In genomic region chr4:3471886-3472285, GRCh38 we compare ENCODE assay signal across 28 cellular contexts. TPM values are rescaled to one million over a fixed set of nuclear protein-coding genes. Genes with fewer than 3 reads are reported as not detected.
"Had no signal": no experiment of that assay in that cellular context is flagged by ENCODE, and none has a peak within 500 bp of the region (broad histone marks: within the 10 kb centered on the region; RNA-seq: fewer than 3 reads in every experiment).

No MANE protein-coding gene starts in this region.

- H3K4me1 Mint-ChIP-seq: activated naive CD4-positive, alpha-beta T cell treated with anti-CD3 and anti-CD28 coated beads, Interleukin-2, amount 50 U/mL, for 24 hours had no signal

- H3K4me1 ChIP-seq: Peyer's patch had no signal

- H3K36me3 ChIP-seq: MG63, Peyer's patch had no signal

- H3K4me3 Mint-ChIP-seq: activated CD8-positive, alpha-beta T cell treated with anti-CD3 and anti-CD28 coated beads, Interleukin-2, amount 10 ng/mL, durations not matched to agents 7 days and 5 days; activated naive CD4-positive, alpha-beta T cell treated with anti-CD3 and anti-CD28 coated beads, Interleukin-2, amount 50 U/mL, for 24 hours; T-helper 1 cell treated with Interleukin-12 subunit alpha and Interleukin-12 subunit beta and Interleukin-4 antibody, amounts not matched to agents 30 μg/mL and 1 μg/mL, for 36 hours; WTC11 had no signal

- H3K27ac ChIP-seq: Peyer's patch, RWPE1 had no signal

- H3K4me3 ChIP-seq: MG63, Peyer's patch had no signal

- H3K27me3 ChIP-seq: MG63, Peyer's patch had no signal

- H3K27ac Mint-ChIP-seq: activated CD8-positive, alpha-beta T cell treated with anti-CD3 and anti-CD28 coated beads, Interleukin-2, amount 10 ng/mL, durations not matched to agents 7 days and 5 days; activated naive CD4-positive, alpha-beta T cell treated with anti-CD3 and anti-CD28 coated beads, Interleukin-2, amount 50 U/mL, for 24 hours; T-helper 1 cell treated with Interleukin-12 subunit alpha and Interleukin-12 subunit beta and Interleukin-4 antibody, amounts not matched to agents 30 μg/mL and 1 μg/mL, for 36 hours; WTC11 had no signal

- DNase-seq: activated CD4-positive, alpha-beta T cell treated with anti-CD3 and anti-CD28 coated beads for 48 hours; activated CD4-positive, alpha-beta T cell treated with anti-CD3 and anti-CD28 coated beads, Interleukin-2, amount 50 U/mL, for 4 hours; activated CD4-positive, CD25-positive, alpha-beta regulatory T cell treated with anti-CD3 and anti-CD28 coated beads, Interleukin-2, amount 50 U/mL, for 72 hours; activated CD8-positive, alpha-beta memory T cell treated with anti-CD3 and anti-CD28 coated beads, Interleukin-2, amount 50 U/mL, for 48 hours; activated CD8-positive, alpha-beta T cell treated with anti-CD3 and anti-CD28 coated beads, Interleukin-2, amount 10 ng/mL, durations not matched to agents 7 days and 5 days; activated effector memory CD4-positive, alpha-beta T cell treated with Interleukin-2 at 50 U/mL for 16 hours; activated naive CD4-positive, alpha-beta T cell; activated T-cell treated with anti-CD3 and anti-CD28 coated beads, Interleukin-2, amount 50 U/mL, for 1 hour; aorta; MG63; MV-4-11; NCI-H1092 treated with DMSO at 0.1 percent for 48 hours; NCI-H1417 treated with DMSO at 0.1 percent for 48 hours; NCI-H1694; NCI-H2029; NCI-H2171 treated with DMSO at 0.1 percent for 48 hours; NCI-H510A treated with DMSO at 0.1 percent for 48 hours; NK-92 treated with Interleukin-12 subunit alpha and Interleukin-12 subunit beta, amount 100 ng/mL, for 24 hours; OCI-M1; Peyer's patch; SHP77 treated with DMSO at 0.1 percent for 48 hours; T-helper 9 cell had no signal

- H3K27me3 Mint-ChIP-seq: activated naive CD4-positive, alpha-beta T cell treated with anti-CD3 and anti-CD28 coated beads, Interleukin-2, amount 50 U/mL, for 24 hours had no signal

- H3K36me3 Mint-ChIP-seq: activated naive CD4-positive, alpha-beta T cell treated with anti-CD3 and anti-CD28 coated beads, Interleukin-2, amount 50 U/mL, for 24 hours; WTC11 had no signal

- H3K9me3 Mint-ChIP-seq: activated naive CD4-positive, alpha-beta T cell treated with anti-CD3 and anti-CD28 coated beads, Interleukin-2, amount 50 U/mL, for 24 hours; T-helper 1 cell treated with Interleukin-12 subunit alpha and Interleukin-12 subunit beta and Interleukin-4 antibody, amounts not matched to agents 30 μg/mL and 1 μg/mL, for 36 hours; WTC11 had no signal

- H3K9me3 ChIP-seq: MG63, Peyer's patch had no signal

RNA-seq across cellular contexts. Expression of gene DOK7, which starts 8.8 kb away (rescaled TPM):
- total RNA-seq: activated CD8-positive, alpha-beta T cell treated with anti-CD3 and anti-CD28 coated beads, Interleukin-2, amount 10 ng/mL, durations not matched to agents 7 days and 5 days; SK-MEL-5 had no signal

RNA-seq across cellular contexts. Expression of gene HGFAC, which starts 30.1 kb away (rescaled TPM):
- total RNA-seq: activated CD8-positive, alpha-beta T cell treated with anti-CD3 and anti-CD28 coated beads, Interleukin-2, amount 10 ng/mL, durations not matched to agents 7 days and 5 days; bronchial epithelial cell; Peyer's patch; SK-MEL-5 had no signal
